Comparison of ENCODE assay signal across 13 cellular contexts in genomic region chr7:84675633-84676034, GRCh38.
DNase-seq lines count a peak whose midpoint lies in the region; ATAC-seq, FAIRE-seq and TF ChIP-seq lines count a peak whose summit lies in the region.
"Had no signal": no experiment of that assay in that cellular context is flagged by ENCODE, and none has a peak within 500 bp of the region (broad histone marks: within the 10 kb centered on the region; RNA-seq: fewer than 3 reads in every experiment).

No MANE protein-coding gene starts in this region.

- no peak overlapping the region for H3K4me3 ChIP-seq in astrocyte (ENCODE audit: insufficient read depth, low read depth, low read length)
- H3K4me3 ChIP-seq in small intestine (ENCODE audit: low read depth in 1 of 2, low read length in 2 of 2), result no peak overlapping the region
- H3K4me3 ChIP-seq: A549 had no signal

- H3K9ac ChIP-seq in astrocyte (ENCODE audit: low read length), result no peak overlapping the region

- no peaks in the 10 kb centered on the region for H3K27me3 Mint-ChIP-seq in astrocyte (ENCODE audit: low read depth, unreplicated experiment)
- H3K27me3 Mint-ChIP-seq: activated naive CD4-positive, alpha-beta T cell treated with anti-CD3 and anti-CD28 coated beads, Interleukin-2, amount 50 U/mL, for 24 hours had no signal

- no peak for ATAC-seq in HG03457 (IDR thresholded peaks at IDR 0.05; ENCODE audit: unreplicated experiment)
- no peak for ATAC-seq in GM21360 (IDR thresholded peaks at IDR 0.05; ENCODE audit: unreplicated experiment)
- ATAC-seq in HG03139 (IDR thresholded peaks at IDR 0.05; ENCODE audit: unreplicated experiment), result no peak
- ATAC-seq: A549 had no signal

- no peaks in the 10 kb centered on the region for H3K36me3 ChIP-seq in astrocyte (ENCODE audit: insufficient read depth, low read length)
- H3K36me3 ChIP-seq in small intestine (ENCODE audit: control insufficient read depth in 2 of 2, insufficient read depth in 2 of 2, low read length in 2 of 2), result no peaks in the 10 kb centered on the region

- no peak for TF ChIP-seq CTCF in astrocyte (IDR thresholded peaks at IDR 0.05; ENCODE audit: insufficient read depth, low read depth, low read length)

- H3K4me2 ChIP-seq in astrocyte (ENCODE audit: low read length), result no peak overlapping the region
- H3K4me2 ChIP-seq: A549 had no signal

- WGBS in small intestine, 3 donors, result 9 to 58% (median 36%) methylated on average over 4 of the region's 4 CpGs

- H3K27ac ChIP-seq in astrocyte (ENCODE audit: low read depth, low read length), result no peak overlapping the region
- no peak overlapping the region for H3K27ac ChIP-seq in small intestine (ENCODE audit: low read depth in 1 of 2, low read length in 1 of 2)
- H3K27ac ChIP-seq: A549, VCaP had no signal

- H3K27ac Mint-ChIP-seq in astrocyte (ENCODE audit: unreplicated experiment), result no peak overlapping the region
- H3K27ac Mint-ChIP-seq: activated naive CD4-positive, alpha-beta T cell treated with anti-CD3 and anti-CD28 coated beads, Interleukin-2, amount 50 U/mL, for 24 hours had no signal

- no peaks in the 10 kb centered on the region for H3K4me1 Mint-ChIP-seq in astrocyte (ENCODE audit: low read depth, unreplicated experiment)
- H3K4me1 Mint-ChIP-seq: activated naive CD4-positive, alpha-beta T cell treated with anti-CD3 and anti-CD28 coated beads, Interleukin-2, amount 50 U/mL, for 24 hours had no signal

- H3K9me3 ChIP-seq in astrocyte (ENCODE audit: insufficient read depth, low read depth, low read length) (no peaks in the 10 kb centered on the region), small intestine (ENCODE audit: control insufficient read depth, low read depth) (no peaks in the 10 kb centered on the region)
- H3K9me3 ChIP-seq: A549 had no signal

- no peak overlapping the region for H2AFZ ChIP-seq in astrocyte (ENCODE audit: low read depth, low read length)

- H3K9me3 Mint-ChIP-seq in astrocyte (ENCODE audit: unreplicated experiment), result no peaks in the 10 kb centered on the region
- H3K9me3 Mint-ChIP-seq: activated naive CD4-positive, alpha-beta T cell treated with anti-CD3 and anti-CD28 coated beads, Interleukin-2, amount 50 U/mL, for 24 hours had no signal

- no peaks in the 10 kb centered on the region for H4K20me1 ChIP-seq in astrocyte (ENCODE audit: insufficient read depth, low read length)

- H3K4me1 ChIP-seq in astrocyte (ENCODE audit: insufficient read depth, low read length), result peaks cover 3% of the 10 kb centered on the region
- peaks cover 0 to 3% of the 10 kb centered on the region in 2 donors for H3K4me1 ChIP-seq in small intestine (ENCODE audit: control insufficient read depth in 2 of 2, insufficient read depth in 1 of 2, low read depth in 1 of 2, low read length in 1 of 2)

- H3K79me2 ChIP-seq in astrocyte (ENCODE audit: insufficient read depth, low read length), result no peaks in the 10 kb centered on the region

- no peak overlapping the region for H3K4me3 Mint-ChIP-seq in astrocyte (ENCODE audit: unreplicated experiment)
- H3K4me3 Mint-ChIP-seq: activated naive CD4-positive, alpha-beta T cell treated with anti-CD3 and anti-CD28 coated beads, Interleukin-2, amount 50 U/mL, for 24 hours had no signal

- H3K36me3 Mint-ChIP-seq in astrocyte (ENCODE audit: low read depth, unreplicated experiment), result no peaks in the 10 kb centered on the region
- H3K36me3 Mint-ChIP-seq: activated naive CD4-positive, alpha-beta T cell treated with anti-CD3 and anti-CD28 coated beads, Interleukin-2, amount 50 U/mL, for 24 hours had no signal

- no peaks in the 10 kb centered on the region for H3K27me3 ChIP-seq in astrocyte (ENCODE audit: insufficient read depth, low read length)
- H3K27me3 ChIP-seq in small intestine (ENCODE audit: control insufficient read depth in 2 of 2, insufficient read depth in 2 of 2, low read length in 2 of 2), result no peaks in the 10 kb centered on the region

- no peak for FAIRE-seq in astrocyte (lab: Jason Lieb, UNC)
- no peak for FAIRE-seq in small intestine (lab: Jason Lieb, UNC)
- FAIRE-seq: A549 had no signal

- DNase-seq in NCI-H2171 treated with DMSO at 0.1 percent for 48 hours (lab: John Stamatoyannopoulos, UW), result peak; percentile 38
- no peak for DNase-seq in NCI-H2171 (lab: John Stamatoyannopoulos, UW)
- DNase-seq in NCI-H146 (lab: John Stamatoyannopoulos, UW), result peak; percentile 58
- peak; percentile 23 for DNase-seq in astrocyte (ENCODE audit: low read depth)
- DNase-seq in small intestine, result peak; percentile 69
- DNase-seq: NCI-H526, SIG-M5 had no signal
